In the genomic region with DNA sequence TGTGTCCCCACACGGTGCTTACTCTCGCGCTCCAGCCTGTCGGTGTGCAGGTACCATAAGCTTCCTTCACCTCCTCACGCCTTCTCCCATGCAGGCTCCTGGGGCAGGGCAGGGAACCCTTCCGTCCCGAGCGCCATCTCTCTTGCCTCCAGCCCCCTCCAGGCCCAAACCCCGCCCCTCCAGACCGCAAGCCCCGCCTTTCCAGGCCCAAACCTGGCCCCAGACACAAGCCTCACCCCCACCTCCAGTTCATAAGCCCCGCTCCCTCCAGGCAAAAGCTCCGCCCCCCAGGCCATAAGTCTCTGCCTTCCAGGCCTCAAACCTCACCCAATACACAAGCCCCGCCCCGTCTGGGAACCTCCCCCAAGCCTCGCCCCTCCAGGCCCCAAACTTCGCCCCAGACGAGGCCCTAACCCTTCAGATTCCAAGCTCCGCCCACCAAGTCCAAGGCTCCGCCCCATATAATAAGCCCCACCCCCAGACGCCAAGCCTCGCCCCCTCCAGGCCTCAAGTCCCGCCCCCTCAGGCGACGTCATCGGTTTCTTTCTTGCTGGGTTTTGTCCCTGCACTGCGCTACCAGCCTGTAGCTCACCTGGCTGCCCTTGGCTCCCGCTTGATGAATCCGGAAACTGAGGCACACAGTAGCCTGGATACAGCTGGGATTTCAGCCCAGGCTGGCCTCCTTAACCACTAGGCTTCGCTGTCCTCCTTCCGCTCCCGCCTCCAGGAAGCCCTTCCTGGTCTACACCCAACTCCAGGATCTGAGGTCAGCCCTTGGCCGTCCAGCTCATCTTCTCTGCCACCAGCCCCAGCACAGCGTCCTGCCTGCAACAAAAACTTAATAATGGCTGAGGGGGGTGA, we compare ENCODE assay signal across 8 cellular contexts. TPM values are rescaled to one million over a fixed set of nuclear protein-coding genes. Genes with fewer than 3 reads are reported as not detected.
DNase-seq lines count a peak whose midpoint lies in the region; ATAC-seq, FAIRE-seq and TF ChIP-seq lines count a peak whose summit lies in the region.

No MANE protein-coding gene starts in this region.

- RAD21 ChIA-PET in GM12878 (lab: Charles Lee; ENCODE audit: unreplicated experiment) = interaction anchor here (1.3 kb wide), 1 partner anchor 17 kb away, joined by 5 read pairs; no protein-coding TSS in a partner anchor

- no peak for TF ChIP-seq CTCF in GM12865 (IDR thresholded peaks at IDR 0.05; ENCODE audit: insufficient read depth, low read depth, low read length, missing control alignments)
- no peak for TF ChIP-seq CTCF in GM12878 (IDR thresholded peaks at IDR 0.05 in 2 of 3, conservative IDR thresholded peaks at IDR 0.05 in 1 of 3; ENCODE audit: control insufficient read depth in 2 of 3, extremely low read depth in 1 of 3, insufficient read depth in 1 of 3, low read depth in 3 of 3, low read length in 3 of 3)

- no peak overlapping the region for H3K4me2 ChIP-seq in GM12878 (ENCODE audit: control insufficient read depth, insufficient read depth)

- 48% methylated on average over 23 of the region's 34 CpGs for WGBS in GM12878 (ENCODE audit: insufficient coverage, insufficient replicate concordance, low lambda C conversion rate, missing lambda C conversion rate)
- WGBS in aorta, 2 donors = 37 to 46% methylated on average over 34 of the region's 34 CpGs

- BruUV-seq in GM12878 (replicated peaks; lab: Mats Ljungman, UMichigan) = no TSS peak

- H3K4me3 ChIP-seq in GM12865 (ENCODE audit: low read depth, low read length) (no peak overlapping the region), SJCRH30 (no peak overlapping the region), GM12878 (no peak overlapping the region), mucosa of rectum (ENCODE audit: low read length in 2 of 2) (peak overlapping the region; percentile 26 to 43), aorta (ENCODE audit: low read length in 2 of 2) (no peak overlapping the region)

- intact Hi-C loops in GM12878 (cut with micrococcal nuclease; ENCODE audit: unreplicated experiment) = no loop called here
- intact Hi-C loops in aorta (cut with DNase I) = no loop called here

- CTCF ChIA-PET in GM12878 (lab: Yijun Ruan, JAX) = interaction anchor here (0.6 to 1.7 kb wide), 4 partner anchors 9 to 40 kb away, joined by 3 to 7 read pairs (median 4); no protein-coding TSS in a partner anchor

- ATAC-seq in GM12878 (peak; percentile 82), aorta (ENCODE audit: low FRiP score) (no peak), HG03135 (IDR thresholded peaks at IDR 0.05; ENCODE audit: unreplicated experiment) (no peak)

- H3K36me3 ChIP-seq in SJCRH30 = no peaks in the 10 kb centered on the region
- peaks cover 9 to 12% of the 10 kb centered on the region in 2 experiments; a peak in 3 of 4 replicates for H3K36me3 ChIP-seq in GM12878 (ENCODE audit: control insufficient read depth in 2 of 2, insufficient read depth in 2 of 2, low read length in 1 of 2)
- peaks cover 11 to 16% of the 10 kb centered on the region in 2 donors for H3K36me3 ChIP-seq in mucosa of rectum (ENCODE audit: control insufficient read depth in 2 of 2, insufficient read depth in 2 of 2, low read length in 2 of 2)
- H3K36me3 ChIP-seq in aorta (ENCODE audit: control insufficient read depth in 1 of 2, insufficient read depth in 2 of 2, low read length in 1 of 2) = no peaks in the 10 kb centered on the region

- POLR2A ChIA-PET in GM12878 (lab: Charles Lee) = interaction anchor here (0.6 to 1.0 kb wide), 4 partner anchors 8 to 140 kb away, joined by 3 to 7 read pairs (median 4); no protein-coding TSS in a partner anchor

- no peak overlapping the region for H3K27ac ChIP-seq in SJCRH30
- no peak overlapping the region for H3K27ac ChIP-seq in GM12878 (ENCODE audit: control insufficient read depth, insufficient read depth)
- H3K27ac ChIP-seq in mucosa of rectum (ENCODE audit: low read depth in 2 of 2, low read length in 2 of 2) = peak overlapping the region; percentile 56 to 77
- no peak overlapping the region for H3K27ac ChIP-seq in aorta (ENCODE audit: low read depth in 1 of 2, low read length in 2 of 2)

- no peak for TF ChIP-seq EP300 in GM12878 (IDR thresholded peaks at IDR 0.05; ENCODE audit: borderline replicate concordance in 1 of 2, control insufficient read depth in 1 of 2, low read depth in 2 of 2, low read length in 2 of 2)

- no peak; the same call in 1 of the 2 replicates for TF ChIP-seq POLR2A in GM12878 (IDR thresholded peaks at IDR 0.05; ENCODE audit: low read depth, low read length)

- H3K9me3 ChIP-seq in SJCRH30 (replicated peaks) = no peaks in the 10 kb centered on the region
- peaks cover 5% of the 10 kb centered on the region; the same call in 2 of the 3 replicates for H3K9me3 ChIP-seq in GM12878 (replicated peaks; ENCODE audit: control insufficient read depth, insufficient read depth, low read length)
- no peaks in the 10 kb centered on the region for H3K9me3 ChIP-seq in mucosa of rectum (ENCODE audit: control insufficient read depth in 2 of 2, low read length in 2 of 2)
- no peaks in the 10 kb centered on the region for H3K9me3 ChIP-seq in aorta (ENCODE audit: control insufficient read depth, low read length)

- FAIRE-seq in GM12878 (lab: Jason Lieb, UNC) = no peak

- H3K9ac ChIP-seq in GM12878 (ENCODE audit: control insufficient read depth, insufficient read depth, low read length) (no peak overlapping the region), mucosa of rectum (ENCODE audit: low read depth in 1 of 2, low read length in 2 of 2) (peak overlapping the region in 1 of 2 donors; percentile 44)

- no peak for TF ChIP-seq RAD21 in GM12878 (IDR thresholded peaks at IDR 0.05; ENCODE audit: insufficient read depth, low read depth, low read length)

- DNase-seq in GM12865 (ENCODE audit: low read depth) (peak; percentile 74), SJCRH30 (peak; percentile 60 to 68), GM12878 (ENCODE audit: low read depth, low spot score) (no peak), aorta (peak; percentile 78 to 84), GDM1 (lab: John Stamatoyannopoulos, UW) (no peak), dedifferentiated amniotic fluid mesenchymal stem cell (ENCODE audit: extremely low spot score) (no peak)

- in situ Hi-C loops in GM12878 (cut with MboI) = no loop called here

- H3K27me3 ChIP-seq in SJCRH30 (no peaks in the 10 kb centered on the region), GM12878 (replicated peaks in 1 of 2; ENCODE audit: control insufficient read depth in 2 of 2, insufficient read depth in 2 of 2, low read length in 1 of 2) (no peaks in the 10 kb centered on the region), mucosa of rectum (ENCODE audit: control insufficient read depth in 2 of 2, insufficient read depth in 2 of 2, low read length in 2 of 2) (no peaks in the 10 kb centered on the region), aorta (ENCODE audit: control insufficient read depth in 1 of 2, insufficient read depth in 2 of 2, low read length in 1 of 2) (no peaks in the 10 kb centered on the region)

- no peaks in the 10 kb centered on the region for H3K79me2 ChIP-seq in GM12878 (ENCODE audit: control insufficient read depth, insufficient read depth, low read length)

- no peak overlapping the region for H2AFZ ChIP-seq in GM12878 (ENCODE audit: control insufficient read depth, low read depth, low read length)

- H3K4me1 ChIP-seq in SJCRH30 (peaks cover 7% of the 10 kb centered on the region; the same call in 1 of the 2 replicates), GM12878 (ENCODE audit: control insufficient read depth, insufficient read depth, low read length) (peaks cover 3% of the 10 kb centered on the region; the same call in 1 of the 2 replicates), mucosa of rectum (ENCODE audit: control insufficient read depth in 2 of 2, insufficient read depth in 2 of 2, low read length in 2 of 2) (peaks cover 11 to 26% of the 10 kb centered on the region in 2 donors), aorta (ENCODE audit: control insufficient read depth in 1 of 2, insufficient read depth in 2 of 2, low read length in 2 of 2) (no peaks in the 10 kb centered on the region)

- SMC1A ChIA-PET in GM12878 (lab: Charles Lee; ENCODE audit: uncharacterized antibody, unreplicated experiment) = no interaction called here

- no peaks in the 10 kb centered on the region for H4K20me1 ChIP-seq in GM12878 (ENCODE audit: control insufficient read depth, insufficient read depth)

RNA-seq across cellular contexts. Expression of a gene that starts 16.1 kb away (rescaled TPM):
- 33.2 and 34.5 TPM in 2 replicates for total RNA-seq in SJCRH30 (2014; rRNA removed; shearing (Covaris generic))
- 200 and 243 TPM in 2 replicates for total RNA-seq in GM12878 (2013; cell fraction: nucleolus; rRNA removed)
- total RNA-seq in GM12878 (2014; rRNA removed) (159 and 168 TPM in 2 replicates), GM12878 (2014; rRNA removed; fragmentation: Illumina TruSeq; extraction: Trizol) (70.3 and 77.9 TPM in 2 replicates), GM12878 (2021) (365 and 378 TPM in 2 replicates), aorta (100 to 1,000 TPM in 1 of 2 donors, 10 to 100 TPM in 1; 93.0 to 103 TPM)
- polyA plus RNA-seq in GM12878 (2011; ENCODE audit: low read depth) = 99.4 TPM
- polyA plus RNA-seq in GM12878 (2011; rRNA removed) (113 and 223 TPM in 2 replicates), GM12878 (2014; fragmentation: Illumina TruSeq; extraction: Trizol) (29.6 and 61.9 TPM in 2 replicates), GM12878 (2014; fragmentation: Nextera tagmentation; extraction: Ambion mirVana) (10 to 100 TPM in 1 of 2 experiments, 1 to 10 TPM in 1; 9.6 to 17.6 TPM), GM12878 (2014; rRNA removed) (195 and 218 TPM in 2 replicates), GM12878 (2016; fragmentation: Nextera tagmentation; extraction: Ambion mirVana) (10 to 100 TPM; 38.3 to 53.3 TPM), aorta (10 to 100 TPM; 49.3 to 68.1 TPM)
- 264 and 354 TPM in 2 replicates for polyA plus RNA-seq in GM12878 (2011; cell fraction: cytosol; rRNA removed)
- polyA plus RNA-seq in GM12878 (2011; cell fraction: nucleus; rRNA removed) = 566 and 615 TPM in 2 replicates
- 257 and 345 TPM in 2 replicates for polyA plus RNA-seq in GM12878 (2012)
- polyA minus RNA-seq in GM12878 (2011; rRNA and poly(A)+ RNA removed) = 188 and 408 TPM in 2 replicates
- polyA minus RNA-seq in GM12878 (2011; cell fraction: cytosol; rRNA and poly(A)+ RNA removed) = 223 and 291 TPM in 2 replicates
- 114 and 130 TPM in 2 replicates for polyA minus RNA-seq in GM12878 (2011; cell fraction: nucleus; rRNA and poly(A)+ RNA removed)

RNA-seq across cellular contexts. Expression of a gene that starts 19.4 kb away (rescaled TPM):
- 13.9 and 16.2 TPM in 2 replicates for total RNA-seq in SJCRH30 (2014; rRNA removed; shearing (Covaris generic))
- total RNA-seq in GM12878 (2013; cell fraction: nucleolus; rRNA removed) = 28.6 and 36.5 TPM in 2 replicates
- total RNA-seq in GM12878 (2014; rRNA removed) (18.3 and 19.9 TPM in 2 replicates), GM12878 (2014; rRNA removed; fragmentation: Illumina TruSeq; extraction: Trizol) (8.2 and 10.6 TPM in 2 replicates), GM12878 (2021) (62.2 and 66.2 TPM in 2 replicates), aorta (10 to 100 TPM; 46.2 to 62.7 TPM)
- polyA plus RNA-seq in GM12878 (2011; ENCODE audit: low read depth) = 14.1 TPM
- polyA plus RNA-seq in GM12878 (2011; rRNA removed) (8.8 and 18.6 TPM in 2 replicates), GM12878 (2014; fragmentation: Illumina TruSeq; extraction: Trizol) (3.2 and 10.1 TPM in 2 replicates), GM12878 (2014; fragmentation: Nextera tagmentation; extraction: Ambion mirVana) (under 1 TPM; 0.13 to 0.37 TPM), GM12878 (2014; rRNA removed) (45.4 and 50.9 TPM in 2 replicates), GM12878 (2016; fragmentation: Nextera tagmentation; extraction: Ambion mirVana) (1 to 10 TPM; 4.5 to 5.5 TPM), aorta (10 to 100 TPM; 27.5 to 56.7 TPM)
- polyA plus RNA-seq in GM12878 (2011; cell fraction: cytosol; rRNA removed) = 17.6 and 23.3 TPM in 2 replicates
- polyA plus RNA-seq in GM12878 (2011; cell fraction: nucleus; rRNA removed) = 31.2 and 32.5 TPM in 2 replicates
- 56.8 and 72.7 TPM in 2 replicates for polyA plus RNA-seq in GM12878 (2012)
- 7.7 and 16.5 TPM in 2 replicates for polyA minus RNA-seq in GM12878 (2011; rRNA and poly(A)+ RNA removed)
- polyA minus RNA-seq in GM12878 (2011; cell fraction: cytosol; rRNA and poly(A)+ RNA removed) = 16.2 TPM in 2 replicates
- 5.9 and 13.0 TPM in 2 replicates for polyA minus RNA-seq in GM12878 (2011; cell fraction: nucleus; rRNA and poly(A)+ RNA removed)

Comparison
In these comparisons a context has a peak if more than half of its experiments do, and no peak if none do; other contexts are left out.
1. DNase-seq: peak in GM12865 (single experiment), SJCRH30 (2 of 2) and aorta (2 of 2); none in GM12878 (single experiment), GDM1 (single experiment) and dedifferentiated amniotic fluid mesenchymal stem cell (single experiment).
2. H3K4me3 ChIP-seq: peak in mucosa of rectum (2 of 2); none in GM12865 (single experiment), SJCRH30 (single experiment), GM12878 (single experiment) and aorta (0 of 2).
3. H3K27ac ChIP-seq: peak in mucosa of rectum (2 of 2); none in SJCRH30 (single experiment), GM12878 (single experiment) and aorta (0 of 2).